Comparison of ENCODE assay signal across 8 cellular contexts in genomic region chr9:96449844-96450612, GRCh38. TPM values are rescaled to one million over a fixed set of nuclear protein-coding genes. Genes with fewer than 3 reads are reported as not detected.
DNase-seq lines count a peak whose midpoint lies in the region; ATAC-seq and TF ChIP-seq lines count a peak whose summit lies in the region.

A gene with protein sequence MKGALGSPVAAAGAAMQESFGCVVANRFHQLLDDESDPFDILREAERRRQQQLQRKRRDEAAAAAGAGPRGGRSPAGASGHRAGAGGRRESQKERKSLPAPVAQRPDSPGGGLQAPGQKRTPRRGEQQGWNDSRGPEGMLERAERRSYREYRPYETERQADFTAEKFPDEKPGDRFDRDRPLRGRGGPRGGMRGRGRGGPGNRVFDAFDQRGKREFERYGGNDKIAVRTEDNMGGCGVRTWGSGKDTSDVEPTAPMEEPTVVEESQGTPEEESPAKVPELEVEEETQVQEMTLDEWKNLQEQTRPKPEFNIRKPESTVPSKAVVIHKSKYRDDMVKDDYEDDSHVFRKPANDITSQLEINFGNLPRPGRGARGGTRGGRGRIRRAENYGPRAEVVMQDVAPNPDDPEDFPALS (plus strand): TSS chr9:96450169. CDS start chr9:96450280, 111 bp downstream.

- peaks cover 28 to 35% (median 29%) of the 10 kb centered on the region in 3 donors for H3K4me1 Mint-ChIP-seq in T-cell

- H3K9me3 ChIP-seq in left ventricle myocardium inferior (replicated peaks) (no peaks in the 10 kb centered on the region), psoas muscle (no peaks in the 10 kb centered on the region)

- ATAC-seq in HG02870 (IDR thresholded peaks at IDR 0.05; ENCODE audit: unreplicated experiment) (peak; percentile 95), T-cell (replicated peaks in 1 of 4) (peak; percentile 92 to 98 (median 95)), psoas muscle (peak; percentile 99 to 100 (median 100))

- H3K4me1 ChIP-seq in left ventricle myocardium inferior (peaks cover 31% of the 10 kb centered on the region), psoas muscle (no peaks in the 10 kb centered on the region), urinary bladder (ENCODE audit: insufficient read depth) (no peaks in the 10 kb centered on the region)

- intact Hi-C loops in left ventricle myocardium inferior (cut with micrococcal nuclease) (loop anchor here (10.0 kb wide), 2 partner anchors 105 to 115 kb away; no protein-coding TSS in a partner anchor), psoas muscle (cut with DNase I) (no loop called here)

- in situ Hi-C loops in GM13976 (cut with MboI; ENCODE audit: low sequenced_read_pairs, unreplicated experiment), result loop anchor here (10.0 kb wide), 1 partner anchor 215 kb away; no protein-coding TSS in a partner anchor

- CTCF ChIA-PET in T-cell (lab: Charles Lee), result interaction anchor here (0.6 to 1.8 kb wide), 7 partner anchors 8 to 204 kb away, joined by 3 to 6 read pairs (median 3); no protein-coding TSS in a partner anchor

- TF ChIP-seq CTCF in GM13976 (IDR thresholded peaks at IDR 0.05; ENCODE audit: borderline replicate concordance, control extremely low read depth, extremely low read depth, insufficient read depth, missing control alignments) (no peak), left ventricle myocardium inferior (IDR thresholded peaks at IDR 0.05; ENCODE audit: borderline replicate concordance) (peak; percentile 13), psoas muscle (IDR thresholded peaks at IDR 0.05) (no peak)

- 0 to 1% (median 0%) methylated on average over 60 to 108 of the region's 108 CpGs for WGBS in psoas muscle, 3 donors
- under 1% methylated on average over 108 of the region's 108 CpGs for WGBS in urinary bladder

- peak within 1 kb of the TSS; percentile 89 for H3K27ac ChIP-seq in left ventricle myocardium inferior (replicated peaks)
- peak within 1 kb of the TSS; percentile 84 for H3K27ac ChIP-seq in psoas muscle
- H3K27ac ChIP-seq in urinary bladder (ENCODE audit: low read depth), result peak within 1 kb of the TSS; percentile 88

- no peaks in the 10 kb centered on the region for H3K36me3 Mint-ChIP-seq in T-cell

- no peaks in the 10 kb centered on the region for H3K36me3 ChIP-seq in left ventricle myocardium inferior
- no peaks in the 10 kb centered on the region for H3K36me3 ChIP-seq in psoas muscle (ENCODE audit: insufficient read depth in 1 of 2, low read depth in 1 of 2)
- H3K36me3 ChIP-seq in urinary bladder (ENCODE audit: insufficient read depth), result no peaks in the 10 kb centered on the region

- H3K27ac Mint-ChIP-seq in T-cell, result peak within 1 kb of the TSS; percentile 77 to 84

- H3K4me3 Mint-ChIP-seq in T-cell, result peak within 1 kb of the TSS; percentile 91 to 94 (median 94)

- H3K27me3 Mint-ChIP-seq in T-cell, result peaks cover 0 to 4% of the 10 kb centered on the region in 2 donors

- no peaks in the 10 kb centered on the region for H3K27me3 ChIP-seq in left ventricle myocardium inferior (ENCODE audit: low read depth)
- no peaks in the 10 kb centered on the region for H3K27me3 ChIP-seq in psoas muscle (ENCODE audit: insufficient read depth in 3 of 3, low read length in 2 of 3)

- H3K9me3 Mint-ChIP-seq in T-cell, result no peaks in the 10 kb centered on the region

- peak; percentile 98 for DNase-seq in GM13976 (ENCODE audit: low spot score)
- peak; percentile 89 for DNase-seq in NCI-H146 (lab: John Stamatoyannopoulos, UW)
- peak; percentile 86 to 97 (median 93) for DNase-seq in T-cell
- peak; percentile 85 for DNase-seq in amniotic epithelial cell (ENCODE audit: low read depth)
- DNase-seq in left ventricle myocardium inferior, result peak; percentile 97
- DNase-seq in psoas muscle, result peak; percentile 97 to 98

- H3K4me3 ChIP-seq in left ventricle myocardium inferior, result peak within 1 kb of the TSS; percentile 81
- peak within 1 kb of the TSS; percentile 90 for H3K4me3 ChIP-seq in psoas muscle
- H3K4me3 ChIP-seq in urinary bladder (ENCODE audit: low read depth, low read length), result peak within 1 kb of the TSS; percentile 91

- POLR2A ChIA-PET in T-cell (lab: Charles Lee), result interaction anchor here (0.7 to 1.0 kb wide), 6 partner anchors 9 to 34 kb away, joined by 3 to 4 read pairs (median 3); no protein-coding TSS in a partner anchor

RNA-seq across cellular contexts. Expression of the gene that starts here (rescaled TPM):
- 10 to 100 TPM; 18.2 to 30.8 (median 25.3) TPM for total RNA-seq in T-cell
- total RNA-seq in left ventricle myocardium inferior, result 23.1 TPM
- total RNA-seq in psoas muscle, result 10 to 100 TPM in 2 of 4 donors, 1 to 10 TPM in 2; 6.4 to 14.4 (median 10.0) TPM
- 10 to 100 TPM in 1 of 3 donors, 1 to 10 TPM in 2; 8.7 to 13.6 (median 9.3) TPM for polyA plus RNA-seq in psoas muscle
- 6.6 TPM for total RNA-seq in urinary bladder
- 17.8 TPM for polyA plus RNA-seq in urinary bladder

Comparison
In these comparisons a context has a peak if more than half of its experiments do, and no peak if none do; other contexts are left out.
1. Peak in every context shown above with its lines: DNase-seq, ATAC-seq, H3K4me3 ChIP-seq and H3K27ac ChIP-seq.